8 cellular contexts compared by ENCODE assay signal in the genomic region with DNA sequence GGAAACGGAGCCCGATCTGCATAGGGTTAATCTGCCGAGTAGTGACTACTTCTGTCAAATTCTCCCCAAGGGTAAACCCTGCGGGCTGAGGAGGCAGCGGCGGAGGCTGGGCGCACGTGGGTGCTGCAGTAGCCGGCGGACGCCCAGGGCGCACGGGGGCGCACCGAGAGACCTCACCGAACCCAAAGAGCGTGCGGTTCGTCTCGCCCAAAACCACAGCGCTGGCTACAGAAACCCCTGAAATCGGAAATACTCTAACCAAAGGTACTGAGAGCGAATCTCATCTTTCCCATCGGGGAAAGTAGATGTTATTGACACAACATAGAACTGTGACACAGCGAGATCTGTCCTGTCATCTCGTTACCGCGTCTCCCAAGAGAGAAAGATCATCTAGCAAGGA. TPM values are rescaled to one million over a fixed set of nuclear protein-coding genes. Genes with fewer than 3 reads are reported as not detected.
A peak's percentile ranks its signal among the peaks of the same experiment; 100 is the strongest.
DNase-seq lines count a peak whose midpoint lies in the region; ATAC-seq and TF ChIP-seq lines count a peak whose summit lies in the region.

No MANE protein-coding gene starts in this region.

- TF ChIP-seq CTCF in GM12873 (IDR thresholded peaks at IDR 0.05; ENCODE audit: insufficient read depth, low read depth, low read length, missing control alignments) (peak; percentile 26), glutamatergic neuron (IDR thresholded peaks at IDR 0.05; ENCODE audit: partially characterized antibody, unreplicated experiment) (no peak)

- H3K27ac Mint-ChIP-seq in glutamatergic neuron (ENCODE audit: unreplicated experiment) = no peak overlapping the region

- H3K4me3 Mint-ChIP-seq in glutamatergic neuron (ENCODE audit: unreplicated experiment) = peak overlapping the region; percentile 84

- H3K9me3 Mint-ChIP-seq in glutamatergic neuron (ENCODE audit: unreplicated experiment) = peaks cover 2% of the 10 kb centered on the region

- peak; percentile 66 for DNase-seq in activated CD4-positive, alpha-beta T cell treated with anti-CD3 and anti-CD28 coated beads for 48 hours
- DNase-seq in glutamatergic neuron (peak; percentile 48), hepatic stellate cell (ENCODE audit: low spot score) (no peak), activated gamma-delta T cell (lab: John Stamatoyannopoulos, UW) (no peak), cerebellar cortex (ENCODE audit: low spot score) (no peak)
- DNase-seq in stimulated activated CD4-positive, alpha-beta T cell treated with anti-CD3 and anti-CD28 coated beads, Interleukin-2, amount 100 ng/mL, for 48 hours = peak; percentile 26 to 30

- no peaks in the 10 kb centered on the region for H3K27me3 Mint-ChIP-seq in glutamatergic neuron (ENCODE audit: unreplicated experiment)

- H3K4me1 Mint-ChIP-seq in glutamatergic neuron (ENCODE audit: low read depth, unreplicated experiment) = no peaks in the 10 kb centered on the region

- H3K36me3 Mint-ChIP-seq in glutamatergic neuron (ENCODE audit: unreplicated experiment) = no peaks in the 10 kb centered on the region

- peak; percentile 65 for ATAC-seq in HG02571 (IDR thresholded peaks at IDR 0.05; ENCODE audit: unreplicated experiment)

RNA-seq across cellular contexts. Expression of a gene that starts 56.0 kb away (rescaled TPM):
- total RNA-seq in glutamatergic neuron (ENCODE audit: unreplicated experiment) = 0.83 TPM

Comparison
In these comparisons a context has a peak if more than half of its experiments do, and no peak if none do; other contexts are left out.
1. DNase-seq: peak in activated CD4-positive, alpha-beta T cell treated with anti-CD3 and anti-CD28 coated beads for 48 hours (single experiment), glutamatergic neuron (single experiment) and stimulated activated CD4-positive, alpha-beta T cell treated with anti-CD3 and anti-CD28 coated beads, Interleukin-2, amount 100 ng/mL, for 48 hours (2 of 2); none in hepatic stellate cell (single experiment), activated gamma-delta T cell (single experiment) and cerebellar cortex (single experiment).